ENCODE assay signal across 12 cellular contexts in genomic region chr1:164601399-164602141, GRCh38. TPM values are rescaled to one million over a fixed set of nuclear protein-coding genes. Genes with fewer than 3 reads are reported as not detected.
A peak's percentile ranks its signal among the peaks of the same experiment; 100 is the strongest.
DNase-seq lines count a peak whose midpoint lies in the region; ATAC-seq and TF ChIP-seq lines count a peak whose summit lies in the region.
"Had no signal": no experiment of that assay in that cellular context is flagged by ENCODE, and none has a peak within 500 bp of the region (broad histone marks: within the 10 kb centered on the region; RNA-seq: fewer than 3 reads in every experiment).

No MANE protein-coding gene starts in this region.

- H3K4me3 ChIP-seq in endodermal cell (ENCODE audit: low read length) (peak overlapping the region; percentile 63), urinary bladder (ENCODE audit: low read depth, low read length) (no peak overlapping the region)
- H3K4me3 ChIP-seq: tibial nerve had no signal

- H3K4me1 Mint-ChIP-seq in endodermal cell = peaks cover 65% of the 10 kb centered on the region
- H3K4me1 Mint-ChIP-seq in mesothelial cell of epicardium = peaks cover 90% of the 10 kb centered on the region
- H3K4me1 Mint-ChIP-seq in T-cell = no peaks in the 10 kb centered on the region

- peaks cover 10% of the 10 kb centered on the region for H3K36me3 Mint-ChIP-seq in endodermal cell (ENCODE audit: low read depth)
- peaks cover 22% of the 10 kb centered on the region for H3K36me3 Mint-ChIP-seq in mesothelial cell of epicardium
- H3K36me3 Mint-ChIP-seq in T-cell = no peaks in the 10 kb centered on the region

- DNase-seq in NCI-H748 (lab: John Stamatoyannopoulos, UW; ENCODE audit: unreplicated experiment) = peak; percentile 35
- DNase-seq in NCI-H748 treated with DMSO at 0.1 percent for 48 hours (lab: John Stamatoyannopoulos, UW) = no peak
- DNase-seq in endodermal cell = peak; percentile 58
- no peak for DNase-seq in mesothelial cell of epicardium (ENCODE audit: low spot score in 2 of 2, unreplicated experiment in 2 of 2)
- DNase-seq in inferior parietal cortex (ENCODE audit: extremely low spot score) = no peak
- no peak for DNase-seq in T-cell
- DNase-seq: NCI-H1694 had no signal

- 0 to 40% methylated on average over 1 to 5 of the region's 5 CpGs for WGBS in endodermal cell (ENCODE audit: insufficient coverage in 1 of 2, insufficient read length in 1 of 2), 2 experiments
- WGBS in urinary bladder = 53% methylated on average over 5 of the region's 5 CpGs

- peaks cover 26% of the 10 kb centered on the region for H3K4me1 ChIP-seq in endodermal cell (ENCODE audit: control insufficient read depth, insufficient read depth, low read length)
- peaks cover 2% of the 10 kb centered on the region for H3K4me1 ChIP-seq in urinary bladder (ENCODE audit: insufficient read depth)

- peaks cover 4% of the 10 kb centered on the region for H3K9me3 ChIP-seq in endodermal cell (ENCODE audit: control insufficient read depth, low read length)
- H3K9me3 ChIP-seq: tibial nerve had no signal

- H3K9me3 Mint-ChIP-seq in endodermal cell (no peaks in the 10 kb centered on the region), mesothelial cell of epicardium (no peaks in the 10 kb centered on the region), T-cell (no peaks in the 10 kb centered on the region)

- H3K27me3 Mint-ChIP-seq in endodermal cell (ENCODE audit: insufficient read depth) (no peaks in the 10 kb centered on the region), mesothelial cell of epicardium (ENCODE audit: low read depth) (no peaks in the 10 kb centered on the region), T-cell (no peaks in the 10 kb centered on the region)

- H3K27me3 ChIP-seq in endodermal cell (ENCODE audit: control insufficient read depth, insufficient read depth, low read length, poor library complexity, severe bottlenecking) = no peaks in the 10 kb centered on the region
- H3K27me3 ChIP-seq: tibial nerve had no signal

- peak overlapping the region; percentile 46 for H3K4me3 Mint-ChIP-seq in endodermal cell
- peak overlapping the region; percentile 27 for H3K4me3 Mint-ChIP-seq in mesothelial cell of epicardium
- H3K4me3 Mint-ChIP-seq in T-cell = no peak overlapping the region

- peaks cover 6% of the 10 kb centered on the region for H3K36me3 ChIP-seq in endodermal cell (ENCODE audit: control insufficient read depth, insufficient read depth, low read length)
- H3K36me3 ChIP-seq in urinary bladder (ENCODE audit: insufficient read depth) = no peaks in the 10 kb centered on the region

- ATAC-seq in T-cell (replicated peaks in 1 of 4) (no peak), GM18520 (IDR thresholded peaks at IDR 0.05; ENCODE audit: unreplicated experiment) (no peak)

- peak overlapping the region; percentile 88 for H3K27ac Mint-ChIP-seq in endodermal cell
- peak overlapping the region; percentile 100 for H3K27ac Mint-ChIP-seq in mesothelial cell of epicardium
- H3K27ac Mint-ChIP-seq in T-cell = no peak overlapping the region

- POLR2A ChIA-PET in T-cell (lab: Charles Lee) = interaction anchor here (0.6 to 0.7 kb wide), 3 partner anchors 60 to 1109 kb away, joined by 3 to 5 read pairs (median 3); no protein-coding TSS in a partner anchor

- TF ChIP-seq CTCF in endodermal cell (conservative IDR thresholded peaks at IDR 0.05) (no peak), mesothelial cell of epicardium (IDR thresholded peaks at IDR 0.05; ENCODE audit: unreplicated experiment) (no peak)

- no peak overlapping the region for H3K9ac ChIP-seq in endodermal cell (ENCODE audit: extremely low read depth, low read length, poor library complexity, severe bottlenecking)

- CTCF ChIA-PET in T-cell (lab: Charles Lee) = no interaction called here

- H3K27ac ChIP-seq in endodermal cell (ENCODE audit: low read depth, low read length) (peak overlapping the region; percentile 45), urinary bladder (ENCODE audit: low read depth) (peak overlapping the region; percentile 60)
- H3K27ac ChIP-seq: HL-60, RWPE1 had no signal

RNA-seq across cellular contexts. Expression of gene PBX1, which starts 42.6 kb away (rescaled TPM):
- total RNA-seq in endodermal cell = 10 to 100 TPM; 59.9 to 79.2 TPM
- 99.5 TPM for polyA plus RNA-seq in endodermal cell (2013, experiment 1 of 2)
- 96.0 TPM for polyA plus RNA-seq in endodermal cell (2013, experiment 2 of 2)
- 699 to 723 TPM (median 719 TPM) in 3 replicates for total RNA-seq in mesothelial cell of epicardium
- 241 TPM for total RNA-seq in urinary bladder
- polyA plus RNA-seq in urinary bladder = 67.8 TPM
- total RNA-seq in T-cell = 1 to 10 TPM in 4 of 5 donors, under 1 TPM in 1; 0.92 to 2.9 (median 1.8) TPM

Comparison
In these comparisons a context has a peak if more than half of its experiments do, and no peak if none do; other contexts are left out.
1. DNase-seq: peak in NCI-H748 (single experiment) and endodermal cell (single experiment); none in NCI-H748 treated with DMSO at 0.1 percent for 48 hours (single experiment), mesothelial cell of epicardium (0 of 2), inferior parietal cortex (single experiment) and T-cell (0 of 34).
2. H3K27ac Mint-ChIP-seq: peak in endodermal cell (single experiment) and mesothelial cell of epicardium (single experiment); none in T-cell (0 of 2).
3. H3K4me3 Mint-ChIP-seq: peak in endodermal cell (single experiment) and mesothelial cell of epicardium (single experiment); none in T-cell (0 of 3).
4. RNA of gene PBX1, which starts 42.6 kb away (total RNA-seq): 699 to 723 TPM in mesothelial cell of epicardium, 241 TPM in urinary bladder (single experiment) and 59.9 to 79.2 TPM in endodermal cell; 0.92 to 2.9 TPM in T-cell; every median in the first group is over 10 times any median in the second.